Comparison of ENCODE assay signal across 25 cellular contexts in genomic region chr3:156831006-156831405, GRCh38. TPM values are rescaled to one million over a fixed set of nuclear protein-coding genes. Genes with fewer than 3 reads are reported as not detected.
"Had no signal": no experiment of that assay in that cellular context is flagged by ENCODE, and none has a peak within 500 bp of the region (broad histone marks: within the 10 kb centered on the region; RNA-seq: fewer than 3 reads in every experiment).

No MANE protein-coding gene starts in this region.

- DNase-seq: KBM-7; MV-4-11; NCI-H1048; NCI-H1105 treated with DMSO at 0.1 percent for 48 hours; NCI-H1417 treated with DMSO at 0.1 percent for 48 hours; NCI-H146; NCI-H187; NCI-H2029; NCI-H2081 treated with DMSO at 0.1 percent for 48 hours; NCI-H2171; NCI-H226; NCI-H446; NCI-H510A; NCI-H524 treated with DMSO at 0.1 percent for 48 hours; NCI-H69; NCI-H774; NK-92 treated with Interleukin-12 subunit alpha and Interleukin-12 subunit beta, amount 100 ng/mL, for 24 hours; PC-3; SHP77; SK-N-SH; SW 1271 had no signal

- ATAC-seq: Panc1, PC-3 had no signal

- H3K9me3 ChIP-seq: SK-N-SH had no signal

- H3K9ac ChIP-seq: SK-N-SH had no signal

- H3K27ac ChIP-seq: RWPE1 had no signal

RNA-seq across cellular contexts. Expression of gene LEKR1, which starts 4.9 kb away (rescaled TPM):
- total RNA-seq: HT1080, SK-MEL-5 had no signal
